Comparison of ENCODE assay signal across 23 cellular contexts in the genomic region with DNA sequence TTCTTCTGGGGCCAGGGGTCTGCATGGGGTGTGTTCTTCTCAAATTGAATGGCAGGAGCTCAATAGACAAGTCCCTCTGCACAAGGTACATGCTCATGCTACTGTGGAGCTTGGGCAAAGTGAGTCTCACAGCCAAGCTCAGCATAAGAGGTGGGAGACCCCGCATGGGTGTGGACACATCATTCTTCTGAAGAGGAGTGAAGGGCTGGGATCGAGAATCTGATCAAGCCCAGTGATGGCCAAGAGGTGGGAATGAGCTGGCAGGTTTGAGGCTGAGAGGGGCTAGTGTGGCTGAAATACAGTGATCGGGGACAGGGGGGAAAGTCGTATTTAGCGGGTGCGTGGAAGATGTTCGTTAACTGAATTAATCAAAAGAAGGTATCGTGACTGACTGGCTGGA. TPM values are rescaled to one million over a fixed set of nuclear protein-coding genes. Genes with fewer than 3 reads are reported as not detected.
A peak's percentile ranks its signal among the peaks of the same experiment; 100 is the strongest.
DNase-seq lines count a peak whose midpoint lies in the region; TF ChIP-seq lines count a peak whose summit lies in the region.
"Had no signal": no experiment of that assay in that cellular context is flagged by ENCODE, and none has a peak within 500 bp of the region (broad histone marks: within the 10 kb centered on the region; RNA-seq: fewer than 3 reads in every experiment).

No MANE protein-coding gene starts in this region.

- no peaks in the 10 kb centered on the region for H3K9me3 ChIP-seq in ovary
- H3K9me3 ChIP-seq: BLaER1 treated with 17β-estradiol and CSF1 and Interleukin-3, amounts not matched to agents 10 nM and 100 nM; Caco-2; SJSA1 had no signal

- peak; percentile 19 for DNase-seq in activated CD8-positive, alpha-beta memory T cell treated with anti-CD3 and anti-CD28 coated beads for 24 hours
- DNase-seq in activated CD8-positive, alpha-beta memory T cell treated with anti-CD3 and anti-CD28 coated beads, Interleukin-2, amount 50 U/mL, for 4 hours: no peak
- DNase-seq in islet precursor cell (peak; percentile 22), ovary (peak in 3 of 5 donors; percentile 3 to 10 (median 5)), GM10248 (ENCODE audit: extremely low spot score) (no peak), T-helper 1 cell (no peak), nephron progenitor cell (no peak)
- DNase-seq in activated naive CD4-positive, alpha-beta T cell (lab: John Stamatoyannopoulos, UW): no peak
- DNase-seq: CD4-positive, alpha-beta memory T cell; DMS153; KG1; NCI-H1092 treated with DMSO at 0.1 percent for 48 hours; NCI-H146; NCI-H2081; NCI-H2171; NCI-H345; NCI-H524 treated with DMSO at 0.1 percent for 48 hours; NCI-H82 had no signal

- no peak overlapping the region for H3K4me3 ChIP-seq in ovary
- H3K4me3 ChIP-seq: BLaER1 treated with 17β-estradiol and CSF1 and Interleukin-3, amounts not matched to agents 10 nM and 100 nM; GM23338; SJSA1 had no signal

- CTCF ChIA-PET in GM10248 (lab: Yijun Ruan, JAX): interaction anchor here (1.1 to 1.5 kb wide), 6 partner anchors 45 to 141 kb away, joined by 3 to 7 read pairs (median 3); no protein-coding TSS in a partner anchor

- no peaks in the 10 kb centered on the region for H3K36me3 ChIP-seq in ovary
- H3K36me3 ChIP-seq: BLaER1 treated with 17β-estradiol and CSF1 and Interleukin-3, amounts not matched to agents 10 nM and 100 nM; SJSA1 had no signal

- no peaks in the 10 kb centered on the region for H3K36me3 Mint-ChIP-seq in nephron progenitor cell (ENCODE audit: low read depth)
- H3K36me3 Mint-ChIP-seq: CD4-positive, alpha-beta memory T cell had no signal

- H3K9me3 Mint-ChIP-seq in nephron progenitor cell: no peaks in the 10 kb centered on the region
- H3K9me3 Mint-ChIP-seq: CD4-positive, alpha-beta memory T cell; GM23338 had no signal

- 85 to 89% (median 88%) methylated on average over 8 of the region's 8 CpGs for WGBS in ovary, 3 donors

- H3K27ac ChIP-seq in ovary: no peak overlapping the region
- H3K27ac ChIP-seq: 22Rv1; BLaER1 treated with 17β-estradiol and CSF1 and Interleukin-3, amounts not matched to agents 10 nM and 100 nM; SJSA1 had no signal

- no peak for TF ChIP-seq POLR2A in ovary (IDR thresholded peaks at IDR 0.05)

- no peak for TF ChIP-seq EP300 in ovary (IDR thresholded peaks at IDR 0.05)

- intact Hi-C loops in ovary (cut with DNase I): no loop called here

- H3K27me3 ChIP-seq in ovary: no peaks in the 10 kb centered on the region
- H3K27me3 ChIP-seq: BLaER1 treated with 17β-estradiol and CSF1 and Interleukin-3, amounts not matched to agents 10 nM and 100 nM; SJSA1 had no signal

- POLR2A ChIA-PET in GM10248 (lab: Yijun Ruan, JAX): no interaction called here

- no peak overlapping the region for H3K27ac Mint-ChIP-seq in nephron progenitor cell
- H3K27ac Mint-ChIP-seq: CD4-positive, alpha-beta memory T cell; GM23338 had no signal

- H3K4me1 Mint-ChIP-seq in nephron progenitor cell: peaks cover 18% of the 10 kb centered on the region

- peaks cover 17% of the 10 kb centered on the region for H3K27me3 Mint-ChIP-seq in nephron progenitor cell (ENCODE audit: low read depth, poor library complexity)

- H3K4me3 Mint-ChIP-seq in nephron progenitor cell: no peak overlapping the region
- H3K4me3 Mint-ChIP-seq: CD4-positive, alpha-beta memory T cell; GM23338 had no signal

- TF ChIP-seq CTCF in ovary (IDR thresholded peaks at IDR 0.05) (no peak), GM10248 (IDR thresholded peaks at IDR 0.05; ENCODE audit: control extremely low read depth, extremely low read depth, low read depth, missing control alignments) (no peak), nephron progenitor cell (IDR thresholded peaks at IDR 0.05) (no peak)

- H3K4me1 ChIP-seq in ovary (ENCODE audit: insufficient read depth): peaks cover 9% of the 10 kb centered on the region
- H3K4me1 ChIP-seq: Caco-2 had no signal

RNA-seq across cellular contexts. Expression of a gene that starts 32.6 kb away (rescaled TPM):
- 100 to 1,000 TPM in 1 of 7 donors, 10 to 100 TPM in 5, 1 to 10 TPM in 1; 7.5 to 108 (median 40.5) TPM for total RNA-seq in ovary
- polyA plus RNA-seq in ovary: 10 to 100 TPM; 10.9 to 13.3 TPM

Comparison
In these comparisons a context has a peak if more than half of its experiments do, and no peak if none do; other contexts are left out.
1. DNase-seq: peak in activated CD8-positive, alpha-beta memory T cell treated with anti-CD3 and anti-CD28 coated beads for 24 hours (single experiment), islet precursor cell (single experiment) and ovary (3 of 5); none in activated CD8-positive, alpha-beta memory T cell treated with anti-CD3 and anti-CD28 coated beads, Interleukin-2, amount 50 U/mL, for 4 hours (single experiment), activated naive CD4-positive, alpha-beta T cell (0 of 4), GM10248 (single experiment), T-helper 1 cell (0 of 5) and nephron progenitor cell (single experiment).